Comparison of ENCODE assay signal across 6 cellular contexts in the genomic region with DNA sequence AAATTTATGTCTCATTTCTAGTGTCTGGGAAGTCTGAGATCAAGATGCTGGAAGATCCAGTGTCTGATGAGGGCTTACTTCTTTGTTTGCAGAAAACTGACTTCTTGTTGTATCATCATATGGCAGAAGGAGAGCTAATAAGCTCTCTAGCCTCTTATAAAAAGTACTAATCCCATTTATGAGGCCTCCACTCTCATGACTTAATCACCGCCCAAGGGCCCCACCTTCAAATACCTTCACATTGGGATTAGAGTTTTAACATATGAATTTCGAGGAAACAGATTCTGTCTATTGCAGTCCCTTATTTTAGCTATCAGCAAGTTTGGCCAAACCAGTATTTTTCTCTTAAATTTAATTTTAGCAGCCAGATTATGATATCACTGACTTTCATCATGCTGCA.
"Had no signal": no experiment of that assay in that cellular context is flagged by ENCODE, and none has a peak within 500 bp of the region (broad histone marks: within the 10 kb centered on the region; RNA-seq: fewer than 3 reads in every experiment).

No MANE protein-coding gene starts in this region.

- H3K4me3 ChIP-seq: GM23248 had no signal

- H3K27ac ChIP-seq: GM23248, HL-60 had no signal

- ATAC-seq: HepG2 had no signal

- FAIRE-seq: HepG2 had no signal

- DNase-seq: GM23248, GOT3, H7, HCEC 1CT had no signal
